In genomic region chr2:9252002-9252357, GRCh38 we compare ENCODE assay signal across 13 cellular contexts. TPM values are rescaled to one million over a fixed set of nuclear protein-coding genes. Genes with fewer than 3 reads are reported as not detected.
DNase-seq lines count a peak whose midpoint lies in the region; ATAC-seq and TF ChIP-seq lines count a peak whose summit lies in the region.
"Had no signal": no experiment of that assay in that cellular context is flagged by ENCODE, and none has a peak within 500 bp of the region (broad histone marks: within the 10 kb centered on the region; RNA-seq: fewer than 3 reads in every experiment).

No MANE protein-coding gene starts in this region.

- no peak for TF ChIP-seq CTCF in SK-N-SH (IDR thresholded peaks at IDR 0.05)
- TF ChIP-seq CTCF in gastroesophageal sphincter (IDR thresholded peaks at IDR 0.05): no peak
- no peak for TF ChIP-seq CTCF in body of pancreas (IDR thresholded peaks at IDR 0.05)

- H3K27me3 ChIP-seq in SK-N-SH (ENCODE audit: insufficient read depth): no peaks in the 10 kb centered on the region
- H3K27me3 ChIP-seq in gastroesophageal sphincter: no peaks in the 10 kb centered on the region
- H3K27me3 ChIP-seq in body of pancreas: no peaks in the 10 kb centered on the region
- H3K27me3 ChIP-seq: neutrophil had no signal

- H3K79me2 ChIP-seq in SK-N-SH (ENCODE audit: insufficient read depth): peaks cover 99% of the 10 kb centered on the region

- H3K4me1 ChIP-seq in SK-N-SH (ENCODE audit: control insufficient read depth in 1 of 2, insufficient read depth in 2 of 2, low read depth in 1 of 2, low read length in 1 of 2): peaks cover 72 to 74% of the 10 kb centered on the region in 2 experiments
- H3K4me1 ChIP-seq in gastroesophageal sphincter: peaks cover 0 to 70% (median 22%) of the 10 kb centered on the region in 3 donors
- H3K4me1 ChIP-seq in body of pancreas: peaks cover 12% of the 10 kb centered on the region

- ATAC-seq in gastroesophageal sphincter: no peak
- ATAC-seq in GM21723 (IDR thresholded peaks at IDR 0.05; ENCODE audit: unreplicated experiment): no peak
- ATAC-seq in GM19035 (IDR thresholded peaks at IDR 0.05; ENCODE audit: unreplicated experiment): no peak
- no peak for ATAC-seq in body of pancreas

- WGBS in SK-N-SH (ENCODE audit: low lambda C conversion rate): 91% methylated on average over 5 of the region's 5 CpGs
- 41 to 87% methylated on average over 2 to 3 of the region's 5 CpGs for WGBS in gastroesophageal sphincter (ENCODE audit: low coverage in 1 of 2), 2 donors
- WGBS in body of pancreas, 2 donors: 83 to 89% methylated on average over 5 of the region's 5 CpGs

- H3K9me3 ChIP-seq in SK-N-SH (no peaks in the 10 kb centered on the region), gastroesophageal sphincter (no peaks in the 10 kb centered on the region), body of pancreas (no peaks in the 10 kb centered on the region)
- H3K9me3 ChIP-seq: neutrophil had no signal

- no peaks in the 10 kb centered on the region for H3K9me2 ChIP-seq in SK-N-SH

- peak overlapping the region; percentile 89 to 100 for H3K27ac ChIP-seq in SK-N-SH (ENCODE audit: low read depth in 2 of 2, low read length in 1 of 2)
- H3K27ac ChIP-seq in gastroesophageal sphincter: peak overlapping the region in 3 of 4 donors; percentile 4 to 65 (median 61)
- H3K27ac ChIP-seq in body of pancreas: no peak overlapping the region
- H3K27ac ChIP-seq: neutrophil had no signal

- H3K9ac ChIP-seq in SK-N-SH: peak overlapping the region; percentile 44; the same call in 1 of the 2 replicates

- H3K36me3 ChIP-seq in SK-N-SH (replicated peaks in 1 of 2; ENCODE audit: control insufficient read depth in 1 of 2, insufficient read depth in 2 of 2, low read length in 1 of 2) (peaks cover 0 to 8% of the 10 kb centered on the region in 2 experiments), gastroesophageal sphincter (no peaks in the 10 kb centered on the region), body of pancreas (replicated peaks in 1 of 2; ENCODE audit: insufficient read depth in 1 of 2, low read depth in 2 of 2) (no peaks in the 10 kb centered on the region)
- H3K36me3 ChIP-seq: neutrophil had no signal

- H3K4me2 ChIP-seq in SK-N-SH: peak overlapping the region; percentile 17; the same call in 1 of the 2 replicates

- no peak for TF ChIP-seq POLR2A in gastroesophageal sphincter (IDR thresholded peaks at IDR 0.05)
- TF ChIP-seq POLR2A in body of pancreas (IDR thresholded peaks at IDR 0.05): no peak

- H2AFZ ChIP-seq in SK-N-SH (ENCODE audit: low read depth): no peak overlapping the region

- TF ChIP-seq EP300 in SK-N-SH (IDR thresholded peaks at IDR 0.05; ENCODE audit: borderline replicate concordance in 1 of 2, low read depth in 1 of 2, low read length in 1 of 2): no peak
- no peak for TF ChIP-seq EP300 in gastroesophageal sphincter (IDR thresholded peaks at IDR 0.05)

- H3K4me3 ChIP-seq in SK-N-SH (ENCODE audit: low read depth in 2 of 2, low read length in 1 of 2) (no peak overlapping the region), gastroesophageal sphincter (no peak overlapping the region), body of pancreas (no peak overlapping the region)

- no peak for TF ChIP-seq RAD21 in SK-N-SH (IDR thresholded peaks at IDR 0.05; ENCODE audit: low read length)

- DNase-seq in GM03348 (ENCODE audit: low spot score) (peak; percentile 28), SK-N-SH (no peak), retina (peak; percentile 47), body of pancreas (no peak), NCI-H146 (lab: John Stamatoyannopoulos, UW) (no peak)
- DNase-seq: activated T-cell treated with anti-CD3 and anti-CD28 coated beads for 4 hours, amygdala, erythroblast, NCI-H2171 treated with DMSO at 0.1 percent for 48 hours had no signal

- H3F3A ChIP-seq in SK-N-SH (replicated peaks; ENCODE audit: insufficient read depth): peaks cover 33% of the 10 kb centered on the region

- H4K20me1 ChIP-seq in SK-N-SH (ENCODE audit: insufficient read depth): peaks cover 11% of the 10 kb centered on the region; the same call in 1 of the 2 replicates

- POLR2A ChIA-PET in SK-N-SH (lab: Yijun Ruan, JAX): interaction anchor here (1.2 kb wide), 1 partner anchor 17 kb away, joined by 3 read pairs; no protein-coding TSS in a partner anchor

- CTCF ChIA-PET in SK-N-SH (lab: Yijun Ruan, JAX): interaction anchor here (0.9 to 2.8 kb wide), 8 partner anchors 11 to 109 kb away, joined by 3 to 13 read pairs (median 3); no protein-coding TSS in a partner anchor

- intact Hi-C loops in body of pancreas (cut with DNase I): loop anchor here (10.0 kb wide), 1 partner anchor 77 kb away; no protein-coding TSS in a partner anchor

TF ChIP-seq in SK-N-SH, 30 proteins besides CTCF, POLR2A, EP300 and RAD21:
- no peak for TF ChIP-seq MAX (IDR thresholded peaks at IDR 0.05; ENCODE audit: low read depth)
- TF ChIP-seq ELF1 (IDR thresholded peaks at IDR 0.05): no peak
- no peak for TF ChIP-seq GABPA (IDR thresholded peaks at IDR 0.05; ENCODE audit: low read depth)
- TF ChIP-seq RXRA (IDR thresholded peaks at IDR 0.05; ENCODE audit: borderline replicate concordance, low read depth): no peak
- no peak for TF ChIP-seq FOXJ3 (CRISPR knock-in tag; IDR thresholded peaks at IDR 0.05)
- no peak for TF ChIP-seq USF1 (IDR thresholded peaks at IDR 0.05; ENCODE audit: borderline replicate concordance, low read depth)
- no peak for TF ChIP-seq TCF12 (IDR thresholded peaks at IDR 0.05)
- no peak for TF ChIP-seq TAF1 (IDR thresholded peaks at IDR 0.05; ENCODE audit: borderline replicate concordance, low read depth, low read length)
- no peak for TF ChIP-seq SMC3 (IDR thresholded peaks at IDR 0.05; ENCODE audit: low read depth, low read length)
- no peak for TF ChIP-seq CHD2 (IDR thresholded peaks at IDR 0.05; ENCODE audit: low read length, partially characterized antibody)
- TF ChIP-seq RFX5 (IDR thresholded peaks at IDR 0.05; ENCODE audit: low read length): no peak
- no peak for TF ChIP-seq USF2 (IDR thresholded peaks at IDR 0.05; ENCODE audit: borderline replicate concordance, low read depth, low read length)
- TF ChIP-seq JUND (IDR thresholded peaks at IDR 0.05): no peak

RNA-seq across cellular contexts. Expression of gene ASAP2, which starts 45.4 kb away (rescaled TPM):
- polyA plus RNA-seq in SK-N-SH (2012; rRNA removed): 37.9 and 41.4 TPM in 2 replicates
- 46.4 and 46.7 TPM in 2 replicates for polyA plus RNA-seq in SK-N-SH (2012; cell fraction: cytosol; rRNA removed)
- 60.7 and 79.4 TPM in 2 replicates for polyA plus RNA-seq in SK-N-SH (2012; cell fraction: nucleus; rRNA removed)
- total RNA-seq in gastroesophageal sphincter: 10 to 100 TPM; 18.3 to 31.4 (median 26.2) TPM
- 10 to 100 TPM; 12.5 to 23.7 TPM for total RNA-seq in body of pancreas

Comparison
In these comparisons a context has a peak if more than half of its experiments do, and no peak if none do; other contexts are left out.
1. DNase-seq: peak in GM03348 (single experiment) and retina (single experiment); none in SK-N-SH (single experiment), body of pancreas (0 of 4) and NCI-H146 (single experiment).
2. H3K27ac ChIP-seq: peak in SK-N-SH (2 of 2) and gastroesophageal sphincter (3 of 4); none in body of pancreas (0 of 4).